ENCODE assay signal across 1 cellular context in the genomic region with DNA sequence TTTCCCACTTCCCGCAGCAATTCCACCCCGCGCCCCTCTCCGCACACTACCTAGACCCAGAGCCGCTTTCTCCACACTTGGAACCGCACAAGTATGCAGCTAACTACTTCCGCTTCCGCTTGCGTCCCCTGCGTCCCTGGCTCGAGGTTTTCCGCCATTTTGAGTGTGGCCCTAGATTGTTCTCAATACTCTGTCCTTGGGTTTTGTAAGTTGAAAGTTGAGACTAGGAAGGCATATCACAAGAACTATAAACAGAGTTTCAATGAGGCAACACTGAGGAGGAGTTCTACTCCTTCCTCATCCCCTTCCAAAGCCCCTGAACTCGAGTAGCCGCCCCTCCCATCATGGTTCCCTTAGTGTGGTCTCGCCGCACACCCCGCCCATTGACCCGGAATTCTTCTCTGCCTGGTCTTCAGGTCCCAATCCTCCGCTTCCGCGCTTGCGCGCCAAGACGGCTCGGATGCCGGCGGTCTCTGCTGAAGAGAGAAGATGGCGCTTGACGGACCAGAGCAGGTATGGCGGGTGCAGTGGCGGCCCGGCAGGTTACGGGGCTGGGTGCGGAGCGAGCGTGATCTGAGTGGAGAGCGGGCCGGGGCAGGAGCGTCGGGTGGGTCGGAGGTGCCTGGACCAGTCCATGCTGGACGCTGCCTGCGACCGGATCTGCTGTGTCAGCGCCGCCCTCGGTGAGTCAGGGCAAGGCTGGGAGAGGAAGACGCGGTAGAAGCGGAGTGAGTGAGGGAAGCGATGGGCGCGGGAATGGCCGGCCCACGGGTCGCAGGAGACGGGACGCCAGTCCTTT.
A peak's percentile ranks its signal among the peaks of the same experiment; 100 is the strongest.
TF ChIP-seq lines count a peak whose summit lies in the region.

Gene FTSJ3 (minus strand): TSS at position 662 of the 799 bp plus-strand sequence. CDS start 761 bp downstream, outside the sequence.
Gene PSMC5 (plus strand): TSS at position 430 of the 799 bp plus-strand sequence. CDS start 60 bp downstream, at position 490.

TF ChIP-seq in HepG2, 621 proteins besides CTCF, POLR2A, EP300 and RAD21 (continued from another document and continues in another):
- no peak for TF ChIP-seq TERF1 (CRISPR knock-in tag; IDR thresholded peaks at IDR 0.05)
- TF ChIP-seq, protein P1, sequence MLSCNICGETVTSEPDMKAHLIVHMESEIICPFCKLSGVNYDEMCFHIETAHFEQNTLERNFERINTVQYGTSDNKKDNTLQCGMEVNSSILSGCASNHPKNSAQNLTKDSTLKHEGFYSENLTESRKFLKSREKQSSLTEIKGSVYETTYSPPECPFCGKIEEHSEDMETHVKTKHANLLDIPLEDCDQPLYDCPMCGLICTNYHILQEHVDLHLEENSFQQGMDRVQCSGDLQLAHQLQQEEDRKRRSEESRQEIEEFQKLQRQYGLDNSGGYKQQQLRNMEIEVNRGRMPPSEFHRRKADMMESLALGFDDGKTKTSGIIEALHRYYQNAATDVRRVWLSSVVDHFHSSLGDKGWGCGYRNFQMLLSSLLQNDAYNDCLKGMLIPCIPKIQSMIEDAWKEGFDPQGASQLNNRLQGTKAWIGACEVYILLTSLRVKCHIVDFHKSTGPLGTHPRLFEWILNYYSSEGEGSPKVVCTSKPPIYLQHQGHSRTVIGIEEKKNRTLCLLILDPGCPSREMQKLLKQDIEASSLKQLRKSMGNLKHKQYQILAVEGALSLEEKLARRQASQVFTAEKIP (CRISPR knock-in tag; IDR thresholded peaks at IDR 0.05; ENCODE audit: borderline replicate concordance): no peak
- TF ChIP-seq ZMAT3 (CRISPR knock-in tag; conservative IDR thresholded peaks at IDR 0.05): peak; percentile 39; the same call in 1 of the 2 replicates
- peak; percentile 85; the same call in 1 of the 2 replicates for TF ChIP-seq ZNF275 (CRISPR knock-in tag; IDR thresholded peaks at IDR 0.05; ENCODE audit: borderline replicate concordance)
- TF ChIP-seq POGZ (CRISPR knock-in tag; IDR thresholded peaks at IDR 0.05): peak; percentile 74
- TF ChIP-seq ZNF792 (CRISPR knock-in tag; IDR thresholded peaks at IDR 0.05): peak; percentile 58
- no peak for TF ChIP-seq NONO (IDR thresholded peaks at IDR 0.05)
- TF ChIP-seq NONO (CRISPR knock-in tag; conservative IDR thresholded peaks at IDR 0.05): peak; percentile 98
- TF ChIP-seq ZNF562 (CRISPR knock-in tag; IDR thresholded peaks at IDR 0.05; ENCODE audit: borderline replicate concordance): no peak
- TF ChIP-seq CEBPG (CRISPR knock-in tag; IDR thresholded peaks at IDR 0.05): peak; percentile 27; the same call in 1 of the 2 replicates
- peak; percentile 93; the same call in 1 of the 2 replicates for TF ChIP-seq REL (CRISPR knock-in tag; conservative IDR thresholded peaks at IDR 0.05)
- TF ChIP-seq ZBTB46 (CRISPR knock-in tag; IDR thresholded peaks at IDR 0.05; ENCODE audit: borderline replicate concordance): peak; percentile 93; the same call in 1 of the 2 replicates
- peak; percentile 55; the same call in 1 of the 2 replicates for TF ChIP-seq SIX4 (CRISPR knock-in tag; IDR thresholded peaks at IDR 0.05)
- no peak for TF ChIP-seq FOXK2 (IDR thresholded peaks at IDR 0.05)
- no peak for TF ChIP-seq FOXA1 (IDR thresholded peaks at IDR 0.05)
- TF ChIP-seq FOXA1 (CRISPR knock-in tag; IDR thresholded peaks at IDR 0.05): peak; percentile 9; the same call in 1 of the 2 replicates
- TF ChIP-seq ZNF782 (CRISPR knock-in tag; IDR thresholded peaks at IDR 0.05; ENCODE audit: borderline replicate concordance): peak; percentile 99
- TF ChIP-seq KMT2A (CRISPR knock-in tag; IDR thresholded peaks at IDR 0.05): peak; percentile 81
- no peak for TF ChIP-seq THYN1 (CRISPR knock-in tag; IDR thresholded peaks at IDR 0.05; ENCODE audit: borderline replicate concordance, low read depth)
- peak; percentile 83 for TF ChIP-seq HNRNPLL (IDR thresholded peaks at IDR 0.05; ENCODE audit: low read depth, low read length, poor library complexity, severe bottlenecking)
- TF ChIP-seq GPBP1L1 (CRISPR knock-in tag; IDR thresholded peaks at IDR 0.05): no peak
- TF ChIP-seq CENPX (CRISPR knock-in tag; IDR thresholded peaks at IDR 0.05): no peak
- TF ChIP-seq ZMYM3 (CRISPR knock-in tag; IDR thresholded peaks at IDR 0.05): peak; percentile 81
- peak; percentile 68; the same call in 1 of the 2 replicates for TF ChIP-seq SMAD3 (CRISPR knock-in tag; IDR thresholded peaks at IDR 0.05)
- TF ChIP-seq MTF1 (CRISPR knock-in tag; IDR thresholded peaks at IDR 0.05): no peak
- peak; percentile 48 for TF ChIP-seq STAG1 (CRISPR knock-in tag; IDR thresholded peaks at IDR 0.05)
- TF ChIP-seq RFX5 (IDR thresholded peaks at IDR 0.05; ENCODE audit: low read depth, low read length): peak; percentile 34; the same call in 1 of the 2 replicates
- TF ChIP-seq RAD51 (IDR thresholded peaks at IDR 0.05; ENCODE audit: borderline replicate concordance): no peak
- peak; percentile 96 for TF ChIP-seq YEATS4 (CRISPR knock-in tag; IDR thresholded peaks at IDR 0.05; ENCODE audit: borderline replicate concordance)
- peak; percentile 9; the same call in 1 of the 2 replicates for TF ChIP-seq ZNF83 (CRISPR knock-in tag; IDR thresholded peaks at IDR 0.05; ENCODE audit: borderline replicate concordance)
- peak; percentile 97 for TF ChIP-seq ZNF776 (CRISPR knock-in tag; IDR thresholded peaks at IDR 0.05)
- TF ChIP-seq YEATS2 (CRISPR knock-in tag; IDR thresholded peaks at IDR 0.05; ENCODE audit: borderline replicate concordance): peak; percentile 84
- peak; percentile 63; the same call in 1 of the 2 replicates for TF ChIP-seq ZNF138 (CRISPR knock-in tag; IDR thresholded peaks at IDR 0.05; ENCODE audit: low read depth)
- TF ChIP-seq MLLT10 (CRISPR knock-in tag; IDR thresholded peaks at IDR 0.05): no peak
- peak; percentile 85; the same call in 1 of the 2 replicates for TF ChIP-seq PAX8 (CRISPR knock-in tag; IDR thresholded peaks at IDR 0.05; ENCODE audit: borderline replicate concordance)
- peak; percentile 38; the same call in 1 of the 2 replicates for TF ChIP-seq ZSCAN25 (CRISPR knock-in tag; IDR thresholded peaks at IDR 0.05)
- TF ChIP-seq, protein P2, sequence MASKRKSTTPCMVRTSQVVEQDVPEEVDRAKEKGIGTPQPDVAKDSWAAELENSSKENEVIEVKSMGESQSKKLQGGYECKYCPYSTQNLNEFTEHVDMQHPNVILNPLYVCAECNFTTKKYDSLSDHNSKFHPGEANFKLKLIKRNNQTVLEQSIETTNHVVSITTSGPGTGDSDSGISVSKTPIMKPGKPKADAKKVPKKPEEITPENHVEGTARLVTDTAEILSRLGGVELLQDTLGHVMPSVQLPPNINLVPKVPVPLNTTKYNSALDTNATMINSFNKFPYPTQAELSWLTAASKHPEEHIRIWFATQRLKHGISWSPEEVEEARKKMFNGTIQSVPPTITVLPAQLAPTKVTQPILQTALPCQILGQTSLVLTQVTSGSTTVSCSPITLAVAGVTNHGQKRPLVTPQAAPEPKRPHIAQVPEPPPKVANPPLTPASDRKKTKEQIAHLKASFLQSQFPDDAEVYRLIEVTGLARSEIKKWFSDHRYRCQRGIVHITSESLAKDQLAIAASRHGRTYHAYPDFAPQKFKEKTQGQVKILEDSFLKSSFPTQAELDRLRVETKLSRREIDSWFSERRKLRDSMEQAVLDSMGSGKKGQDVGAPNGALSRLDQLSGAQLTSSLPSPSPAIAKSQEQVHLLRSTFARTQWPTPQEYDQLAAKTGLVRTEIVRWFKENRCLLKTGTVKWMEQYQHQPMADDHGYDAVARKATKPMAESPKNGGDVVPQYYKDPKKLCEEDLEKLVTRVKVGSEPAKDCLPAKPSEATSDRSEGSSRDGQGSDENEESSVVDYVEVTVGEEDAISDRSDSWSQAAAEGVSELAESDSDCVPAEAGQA (IDR thresholded peaks at IDR 0.05; ENCODE audit: low read depth): peak; percentile 87
- TF ChIP-seq, protein P2 (CRISPR knock-in tag; IDR thresholded peaks at IDR 0.05; ENCODE audit: borderline replicate concordance): no peak
- no peak; the same call in 1 of the 2 replicates for TF ChIP-seq MYPOP (CRISPR knock-in tag; IDR thresholded peaks at IDR 0.05)
- TF ChIP-seq MED1 (CRISPR knock-in tag; IDR thresholded peaks at IDR 0.05): peak; percentile 68
- TF ChIP-seq, protein P3, sequence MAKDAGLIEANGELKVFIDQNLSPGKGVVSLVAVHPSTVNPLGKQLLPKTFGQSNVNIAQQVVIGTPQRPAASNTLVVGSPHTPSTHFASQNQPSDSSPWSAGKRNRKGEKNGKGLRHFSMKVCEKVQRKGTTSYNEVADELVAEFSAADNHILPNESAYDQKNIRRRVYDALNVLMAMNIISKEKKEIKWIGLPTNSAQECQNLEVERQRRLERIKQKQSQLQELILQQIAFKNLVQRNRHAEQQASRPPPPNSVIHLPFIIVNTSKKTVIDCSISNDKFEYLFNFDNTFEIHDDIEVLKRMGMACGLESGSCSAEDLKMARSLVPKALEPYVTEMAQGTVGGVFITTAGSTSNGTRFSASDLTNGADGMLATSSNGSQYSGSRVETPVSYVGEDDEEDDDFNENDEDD (CRISPR knock-in tag; IDR thresholded peaks at IDR 0.05; ENCODE audit: borderline replicate concordance): peak; percentile 74
- TF ChIP-seq RBM22 (optimal IDR thresholded peaks at IDR 0.05; ENCODE audit: low read length): no peak
- no peak for TF ChIP-seq XBP1 (CRISPR knock-in tag; IDR thresholded peaks at IDR 0.05)
- TF ChIP-seq, protein P4, sequence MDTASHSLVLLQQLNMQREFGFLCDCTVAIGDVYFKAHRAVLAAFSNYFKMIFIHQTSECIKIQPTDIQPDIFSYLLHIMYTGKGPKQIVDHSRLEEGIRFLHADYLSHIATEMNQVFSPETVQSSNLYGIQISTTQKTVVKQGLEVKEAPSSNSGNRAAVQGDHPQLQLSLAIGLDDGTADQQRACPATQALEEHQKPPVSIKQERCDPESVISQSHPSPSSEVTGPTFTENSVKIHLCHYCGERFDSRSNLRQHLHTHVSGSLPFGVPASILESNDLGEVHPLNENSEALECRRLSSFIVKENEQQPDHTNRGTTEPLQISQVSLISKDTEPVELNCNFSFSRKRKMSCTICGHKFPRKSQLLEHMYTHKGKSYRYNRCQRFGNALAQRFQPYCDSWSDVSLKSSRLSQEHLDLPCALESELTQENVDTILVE (CRISPR knock-in tag; IDR thresholded peaks at IDR 0.05): peak; percentile 86
- TF ChIP-seq AGO2 (optimal IDR thresholded peaks at IDR 0.05; ENCODE audit: low read depth, low read length): peak; percentile 94
- TF ChIP-seq NAIF1 (CRISPR knock-in tag; IDR thresholded peaks at IDR 0.05; ENCODE audit: borderline replicate concordance): peak; percentile 26; the same call in 1 of the 2 replicates
